Comparison of ENCODE assay signal across 24 cellular contexts in genomic region chr2:140526575-140526974, GRCh38.
DNase-seq lines count a peak whose midpoint lies in the region; ATAC-seq, FAIRE-seq and TF ChIP-seq lines count a peak whose summit lies in the region.
"Had no signal": no experiment of that assay in that cellular context is flagged by ENCODE, and none has a peak within 500 bp of the region (broad histone marks: within the 10 kb centered on the region; RNA-seq: fewer than 3 reads in every experiment).

No MANE protein-coding gene starts in this region.

- no peak overlapping the region for H3K9ac ChIP-seq in SK-N-SH
- H3K9ac ChIP-seq: BLaER1 treated with 17β-estradiol and CSF1 and Interleukin-3, amounts not matched to agents 10 nM and 100 nM had no signal

- no peaks in the 10 kb centered on the region for H3K27me3 ChIP-seq in SK-N-SH (ENCODE audit: insufficient read depth)
- H3K27me3 ChIP-seq: ascending aorta; BLaER1 treated with 17β-estradiol and CSF1 and Interleukin-3, amounts not matched to agents 10 nM and 100 nM; upper lobe of right lung had no signal

- no peak for FAIRE-seq in frontal cortex (lab: Jason Lieb, UNC)

- CTCF ChIA-PET in SK-N-SH (lab: Yijun Ruan, JAX), result no interaction called here

- H3K4me3 ChIP-seq in SK-N-SH (ENCODE audit: low read depth in 2 of 2, low read length in 1 of 2) (no peak overlapping the region), epithelial cell of proximal tubule (ENCODE audit: low read depth, low read length) (no peak overlapping the region)
- H3K4me3 ChIP-seq: ascending aorta; BLaER1 treated with 17β-estradiol and CSF1 and Interleukin-3, amounts not matched to agents 10 nM and 100 nM; upper lobe of right lung had no signal

- POLR2A ChIA-PET in SK-N-SH (lab: Yijun Ruan, JAX), result no interaction called here

- TF ChIP-seq CTCF in SK-N-SH (IDR thresholded peaks at IDR 0.05), result no peak
- TF ChIP-seq CTCF in epithelial cell of proximal tubule (conservative IDR thresholded peaks at IDR 0.05; ENCODE audit: low read depth, low read length), result no peak

- TF ChIP-seq RAD21 in SK-N-SH (IDR thresholded peaks at IDR 0.05; ENCODE audit: low read length), result no peak

- no peak overlapping the region for H2AFZ ChIP-seq in SK-N-SH (ENCODE audit: low read depth)

- no peaks in the 10 kb centered on the region for H3K36me3 Mint-ChIP-seq in activated CD4-positive, alpha-beta T cell treated with anti-CD3 and anti-CD28 coated beads, Interleukin-2, amount 10 ng/mL, durations not matched to agents 24 days and 14 days (ENCODE audit: low read depth)

- peaks cover 3% of the 10 kb centered on the region for H3K9me3 Mint-ChIP-seq in activated CD4-positive, alpha-beta T cell treated with anti-CD3 and anti-CD28 coated beads, Interleukin-2, amount 10 ng/mL, durations not matched to agents 24 days and 14 days

- TF ChIP-seq EP300 in SK-N-SH (IDR thresholded peaks at IDR 0.05; ENCODE audit: borderline replicate concordance in 1 of 2, low read depth in 1 of 2, low read length in 1 of 2), result no peak; a peak in 1 of 4 replicates

- no peaks in the 10 kb centered on the region for H3F3A ChIP-seq in SK-N-SH (replicated peaks; ENCODE audit: insufficient read depth)

- H3K36me3 ChIP-seq in SK-N-SH (replicated peaks in 1 of 2; ENCODE audit: control insufficient read depth in 1 of 2, insufficient read depth in 2 of 2, low read length in 1 of 2), result no peaks in the 10 kb centered on the region
- H3K36me3 ChIP-seq: ascending aorta; BLaER1 treated with 17β-estradiol and CSF1 and Interleukin-3, amounts not matched to agents 10 nM and 100 nM; upper lobe of right lung; WERI-Rb-1 had no signal

- H3K27me3 Mint-ChIP-seq in activated CD4-positive, alpha-beta T cell treated with anti-CD3 and anti-CD28 coated beads, Interleukin-2, amount 10 ng/mL, durations not matched to agents 24 days and 14 days, result no peaks in the 10 kb centered on the region
- H3K27me3 Mint-ChIP-seq: activated CD8-positive, alpha-beta T cell treated with anti-CD3 and anti-CD28 coated beads for 36 hours; progenitor cell of endocrine pancreas had no signal

- no peaks in the 10 kb centered on the region for H3K9me3 ChIP-seq in SK-N-SH
- H3K9me3 ChIP-seq: ascending aorta; BLaER1 treated with 17β-estradiol and CSF1 and Interleukin-3, amounts not matched to agents 10 nM and 100 nM; upper lobe of right lung had no signal

- intact Hi-C loops in activated CD4-positive, alpha-beta T cell treated with anti-CD3 and anti-CD28 coated beads, Interleukin-2, amount 10 ng/mL, durations not matched to agents 24 days and 14 days (cut with micrococcal nuclease), result no loop called here

- no peaks in the 10 kb centered on the region for H3K9me2 ChIP-seq in SK-N-SH

- H3K4me3 Mint-ChIP-seq in activated CD4-positive, alpha-beta T cell treated with anti-CD3 and anti-CD28 coated beads, Interleukin-2, amount 10 ng/mL, durations not matched to agents 24 days and 14 days, result no peak overlapping the region
- H3K4me3 Mint-ChIP-seq: activated CD8-positive, alpha-beta T cell treated with anti-CD3 and anti-CD28 coated beads for 36 hours; T-helper 1 cell treated with Interleukin-12 subunit alpha and Interleukin-12 subunit beta and Interleukin-4 antibody, amounts not matched to agents 30 μg/mL and 1 μg/mL, for 36 hours had no signal

- no peaks in the 10 kb centered on the region for H3K4me1 Mint-ChIP-seq in activated CD4-positive, alpha-beta T cell treated with anti-CD3 and anti-CD28 coated beads, Interleukin-2, amount 10 ng/mL, durations not matched to agents 24 days and 14 days

- H3K4me1 ChIP-seq in SK-N-SH (ENCODE audit: control insufficient read depth in 1 of 2, insufficient read depth in 2 of 2, low read depth in 1 of 2, low read length in 1 of 2), result no peaks in the 10 kb centered on the region
- H3K4me1 ChIP-seq: ascending aorta; BLaER1 treated with 17β-estradiol and CSF1 and Interleukin-3, amounts not matched to agents 10 nM and 100 nM; upper lobe of right lung had no signal

- ATAC-seq in GM21367 (IDR thresholded peaks at IDR 0.05; ENCODE audit: unreplicated experiment), result no peak
- ATAC-seq: activated CD8-positive, alpha-beta T cell treated with anti-CD3 and anti-CD28 coated beads for 36 hours; left lobe of liver; upper lobe of right lung had no signal

- DNase-seq in NCI-H2171 treated with DMSO at 0.1 percent for 48 hours (lab: John Stamatoyannopoulos, UW) (peak; percentile 20), NCI-H2171 (lab: John Stamatoyannopoulos, UW) (no peak), SK-N-SH (no peak), epithelial cell of proximal tubule (ENCODE audit: low read depth) (peak; percentile 82), frontal cortex (ENCODE audit: low spot score in 2 of 2) (no peak), NCI-H82 (lab: John Stamatoyannopoulos, UW) (no peak)
- DNase-seq in activated CD4-positive, alpha-beta T cell treated with anti-CD3 and anti-CD28 coated beads, Interleukin-2, amount 10 ng/mL, durations not matched to agents 24 days and 14 days, result no peak
- DNase-seq: 8988T; activated CD8-positive, alpha-beta T cell treated with anti-CD3 and anti-CD28 coated beads for 36 hours; activated naive CD4-positive, alpha-beta T cell treated with Interleukin-2 at 50 U/mL for 16 hours; activated T-cell treated with anti-CD3 and anti-CD28 coated beads, Interleukin-2, amount 50 U/mL, for 1 hour; DMS 273 treated with DMSO at 0.1 percent for 48 hours; NCI-H2107; OCI-M1; stimulated activated CD4-positive, alpha-beta T cell treated with anti-CD3 and anti-CD28 coated beads, Interleukin-4, amount 100 ng/mL, for 4 hours; upper lobe of right lung; WERI-Rb-1 had no signal

- H3K27ac ChIP-seq in SK-N-SH (ENCODE audit: low read depth in 2 of 2, low read length in 1 of 2), result no peak overlapping the region
- H3K27ac ChIP-seq: ascending aorta; BLaER1 treated with 17β-estradiol and CSF1 and Interleukin-3, amounts not matched to agents 10 nM and 100 nM; epithelial cell of prostate; upper lobe of right lung; WERI-Rb-1 had no signal

- no peaks in the 10 kb centered on the region for H4K20me1 ChIP-seq in SK-N-SH (ENCODE audit: insufficient read depth)
- H4K20me1 ChIP-seq: BLaER1 treated with 17β-estradiol and CSF1 and Interleukin-3, amounts not matched to agents 10 nM and 100 nM had no signal

- H3K79me2 ChIP-seq in SK-N-SH (ENCODE audit: insufficient read depth), result no peaks in the 10 kb centered on the region

- no peak overlapping the region for H3K27ac Mint-ChIP-seq in activated CD4-positive, alpha-beta T cell treated with anti-CD3 and anti-CD28 coated beads, Interleukin-2, amount 10 ng/mL, durations not matched to agents 24 days and 14 days
- H3K27ac Mint-ChIP-seq: activated CD8-positive, alpha-beta T cell treated with anti-CD3 and anti-CD28 coated beads for 36 hours; progenitor cell of endocrine pancreas; T-helper 1 cell treated with Interleukin-12 subunit alpha and Interleukin-12 subunit beta and Interleukin-4 antibody, amounts not matched to agents 30 μg/mL and 1 μg/mL, for 36 hours had no signal

- H3K4me2 ChIP-seq in SK-N-SH, result no peak overlapping the region
- H3K4me2 ChIP-seq: BLaER1 treated with 17β-estradiol and CSF1 and Interleukin-3, amounts not matched to agents 10 nM and 100 nM had no signal

TF ChIP-seq in SK-N-SH, 30 proteins besides CTCF, POLR2A, EP300 and RAD21 (continues in another document):
- TF ChIP-seq NRF1 (IDR thresholded peaks at IDR 0.05; ENCODE audit: low read depth, low read length) (no peak), REST (IDR thresholded peaks at IDR 0.05; ENCODE audit: low read depth, low read length) (no peak), NFIC (IDR thresholded peaks at IDR 0.05; ENCODE audit: borderline replicate concordance) (peak; percentile 65; the same call in 1 of the 2 replicates), TCF12 (IDR thresholded peaks at IDR 0.05) (peak; percentile 56), ELF1 (IDR thresholded peaks at IDR 0.05) (no peak), FOSL2 (IDR thresholded peaks at IDR 0.05; ENCODE audit: borderline replicate concordance, low read depth) (0 out of 2 replicates have a peak, but pooled peaks have one; percentile 26), SIN3A (IDR thresholded peaks at IDR 0.05; ENCODE audit: borderline replicate concordance, low read depth, low read length) (no peak), PBX3 (IDR thresholded peaks at IDR 0.05) (0 out of 2 replicates have a peak, but pooled peaks have one; percentile 9), TEAD4 (IDR thresholded peaks at IDR 0.05; ENCODE audit: borderline replicate concordance, insufficient read depth) (0 out of 2 replicates have a peak, but pooled peaks have one; percentile 48), RFX5 (IDR thresholded peaks at IDR 0.05; ENCODE audit: low read length) (no peak)

Comparison
In these comparisons a context has a peak if more than half of its experiments do, and no peak if none do; other contexts are left out.
1. DNase-seq: peak in NCI-H2171 treated with DMSO at 0.1 percent for 48 hours (single experiment) and epithelial cell of proximal tubule (single experiment); none in NCI-H2171 (single experiment), SK-N-SH (single experiment), activated CD4-positive, alpha-beta T cell treated with anti-CD3 and anti-CD28 coated beads, Interleukin-2, amount 10 ng/mL, durations not matched to agents 24 days and 14 days (single experiment), frontal cortex (0 of 2) and NCI-H82 (single experiment).